9 cellular contexts compared by ENCODE assay signal in the genomic region with DNA sequence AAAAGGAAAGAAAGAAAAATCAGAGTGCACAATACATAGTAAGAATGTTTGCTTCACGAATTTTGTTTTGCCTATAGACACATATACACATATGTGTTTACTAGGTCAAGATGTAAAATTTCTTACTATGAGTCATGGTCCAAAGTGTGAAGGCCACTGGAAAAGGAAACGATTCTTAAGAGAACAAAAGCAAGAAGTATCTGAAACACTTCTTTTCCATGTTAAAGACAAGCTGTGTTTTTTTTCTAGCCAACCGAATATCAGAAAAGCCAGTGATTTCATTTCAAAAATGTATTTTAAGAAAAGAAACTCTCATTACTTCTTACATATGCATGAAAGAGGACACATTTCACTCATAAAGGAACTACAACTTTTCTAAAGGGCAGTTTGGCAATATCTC. TPM values are rescaled to one million over a fixed set of nuclear protein-coding genes. Genes with fewer than 3 reads are reported as not detected.
DNase-seq lines count a peak whose midpoint lies in the region; ATAC-seq, FAIRE-seq and TF ChIP-seq lines count a peak whose summit lies in the region.
"Had no signal": no experiment of that assay in that cellular context is flagged by ENCODE, and none has a peak within 500 bp of the region (broad histone marks: within the 10 kb centered on the region; RNA-seq: fewer than 3 reads in every experiment).

No MANE protein-coding gene starts in this region.

- H3K27ac ChIP-seq in astrocyte (ENCODE audit: low read depth, low read length): no peak overlapping the region
- no peak overlapping the region for H3K27ac ChIP-seq in gastrocnemius medialis

- no peak overlapping the region for H3K9ac ChIP-seq in astrocyte (ENCODE audit: low read length)

- no peaks in the 10 kb centered on the region for H4K20me1 ChIP-seq in astrocyte (ENCODE audit: insufficient read depth, low read length)

- no peak for ATAC-seq in stimulated activated naive CD8-positive, alpha-beta T cell treated with anti-CD3 and anti-CD28 coated beads, Interleukin-15, Interleukin-2, amounts not matched to agents 100 U/mL and 50 U/mL, for 24 hours
- peak; percentile 31 for ATAC-seq in HG03039 (IDR thresholded peaks at IDR 0.05; ENCODE audit: unreplicated experiment)
- ATAC-seq in GM19324 (IDR thresholded peaks at IDR 0.05; ENCODE audit: low FRiP score, unreplicated experiment): no peak
- ATAC-seq in gastrocnemius medialis: no peak

- intact Hi-C loops in gastrocnemius medialis (cut with DNase I; ENCODE audit: low total_unique reads): no loop called here

- H3K9me3 ChIP-seq in astrocyte (ENCODE audit: insufficient read depth, low read depth, low read length): no peaks in the 10 kb centered on the region
- no peaks in the 10 kb centered on the region for H3K9me3 ChIP-seq in gastrocnemius medialis

- no peaks in the 10 kb centered on the region for H3K27me3 Mint-ChIP-seq in stimulated activated naive CD8-positive, alpha-beta T cell treated with anti-CD3 and anti-CD28 coated beads, Interleukin-15, Interleukin-2, amounts not matched to agents 100 ng/mL and 50 ng/mL, for 24 hours
- H3K27me3 Mint-ChIP-seq in astrocyte (ENCODE audit: low read depth, unreplicated experiment): no peaks in the 10 kb centered on the region

- peak overlapping the region; percentile 36 for H3K27ac Mint-ChIP-seq in stimulated activated naive CD8-positive, alpha-beta T cell treated with anti-CD3 and anti-CD28 coated beads, Interleukin-15, Interleukin-2, amounts not matched to agents 100 ng/mL and 50 ng/mL, for 24 hours
- H3K27ac Mint-ChIP-seq in astrocyte (ENCODE audit: unreplicated experiment): no peak overlapping the region

- no peaks in the 10 kb centered on the region for H3K79me2 ChIP-seq in astrocyte (ENCODE audit: insufficient read depth, low read length)

- H2AFZ ChIP-seq in astrocyte (ENCODE audit: low read depth, low read length): no peak overlapping the region

- DNase-seq in stimulated activated naive CD8-positive, alpha-beta T cell treated with anti-CD3 and anti-CD28 coated beads, Interleukin-15, Interleukin-2, amounts not matched to agents 100 U/mL and 50 U/mL, for 24 hours: no peak
- DNase-seq in astrocyte (ENCODE audit: low read depth) (no peak), NCI-H128 (lab: John Stamatoyannopoulos, UW; ENCODE audit: unreplicated experiment) (no peak), COLO668 (lab: John Stamatoyannopoulos, UW; ENCODE audit: unreplicated experiment) (no peak), gastrocnemius medialis (no peak)
- DNase-seq: NCI-H226 had no signal

- peaks cover 33% of the 10 kb centered on the region for H3K4me1 Mint-ChIP-seq in stimulated activated naive CD8-positive, alpha-beta T cell treated with anti-CD3 and anti-CD28 coated beads, Interleukin-15, Interleukin-2, amounts not matched to agents 100 ng/mL and 50 ng/mL, for 24 hours (ENCODE audit: low read depth)
- peaks cover 18% of the 10 kb centered on the region for H3K4me1 Mint-ChIP-seq in astrocyte (ENCODE audit: low read depth, unreplicated experiment)

- H3K4me3 ChIP-seq in astrocyte (ENCODE audit: insufficient read depth, low read depth, low read length) (no peak overlapping the region), gastrocnemius medialis (no peak overlapping the region)

- TF ChIP-seq CTCF in astrocyte (IDR thresholded peaks at IDR 0.05; ENCODE audit: insufficient read depth, low read depth, low read length): no peak
- TF ChIP-seq CTCF in gastrocnemius medialis (IDR thresholded peaks at IDR 0.05 in 4 of 5, conservative IDR thresholded peaks at IDR 0.05 in 1 of 5): no peak

- H3K36me3 Mint-ChIP-seq in stimulated activated naive CD8-positive, alpha-beta T cell treated with anti-CD3 and anti-CD28 coated beads, Interleukin-15, Interleukin-2, amounts not matched to agents 100 ng/mL and 50 ng/mL, for 24 hours (ENCODE audit: low read depth): peaks cover 16% of the 10 kb centered on the region
- no peaks in the 10 kb centered on the region for H3K36me3 Mint-ChIP-seq in astrocyte (ENCODE audit: low read depth, unreplicated experiment)

- H3K4me2 ChIP-seq in astrocyte (ENCODE audit: low read length): no peak overlapping the region

- H3K4me1 ChIP-seq in astrocyte (ENCODE audit: insufficient read depth, low read length): peaks cover 8% of the 10 kb centered on the region
- no peaks in the 10 kb centered on the region for H3K4me1 ChIP-seq in gastrocnemius medialis

- no peak for TF ChIP-seq POLR2A in gastrocnemius medialis (IDR thresholded peaks at IDR 0.05)

- H3K9me3 Mint-ChIP-seq in stimulated activated naive CD8-positive, alpha-beta T cell treated with anti-CD3 and anti-CD28 coated beads, Interleukin-15, Interleukin-2, amounts not matched to agents 100 ng/mL and 50 ng/mL, for 24 hours: no peaks in the 10 kb centered on the region
- no peaks in the 10 kb centered on the region for H3K9me3 Mint-ChIP-seq in astrocyte (ENCODE audit: unreplicated experiment)

- no peak overlapping the region for H3K4me3 Mint-ChIP-seq in stimulated activated naive CD8-positive, alpha-beta T cell treated with anti-CD3 and anti-CD28 coated beads, Interleukin-15, Interleukin-2, amounts not matched to agents 100 ng/mL and 50 ng/mL, for 24 hours
- H3K4me3 Mint-ChIP-seq in astrocyte (ENCODE audit: unreplicated experiment): no peak overlapping the region

- FAIRE-seq in astrocyte (lab: Jason Lieb, UNC): peak; percentile 45

- H3K36me3 ChIP-seq in astrocyte (ENCODE audit: insufficient read depth, low read length) (no peaks in the 10 kb centered on the region), gastrocnemius medialis (no peaks in the 10 kb centered on the region)

- in situ Hi-C loops in gastrocnemius medialis (cut with MboI; ENCODE audit: low sequenced_read_pairs in 4 of 4): no loop called here

- no peaks in the 10 kb centered on the region for H3K27me3 ChIP-seq in astrocyte (ENCODE audit: insufficient read depth, low read length)
- H3K27me3 ChIP-seq in gastrocnemius medialis: no peaks in the 10 kb centered on the region

RNA-seq across cellular contexts. Expression of a gene that starts 24.9 kb away (rescaled TPM):
- total RNA-seq in astrocyte (17.0 and 17.3 TPM in 2 replicates), gastrocnemius medialis (1 to 10 TPM in 2 of 4 donors, under 1 TPM in 2; 0.42 to 7.5 (median 1.5) TPM)

RNA-seq across cellular contexts. Expression of a gene that starts 25.0 kb away (rescaled TPM):
- total RNA-seq in astrocyte (17.9 and 20.1 TPM in 2 replicates), gastrocnemius medialis (not detected)

RNA-seq across cellular contexts. Expression of a gene that starts 43.4 kb away (rescaled TPM):
- total RNA-seq in astrocyte (5.3 and 7.8 TPM in 2 replicates), gastrocnemius medialis (under 1 TPM in 2 of 4 donors, not detected in 2; 0.36 to 0.40 TPM)

RNA-seq across cellular contexts. Expression of a gene that starts 52.4 kb away (rescaled TPM):
- total RNA-seq in astrocyte: 237 and 249 TPM in 2 replicates
- 100 to 1,000 TPM; 131 to 157 (median 141) TPM for total RNA-seq in gastrocnemius medialis

Comparison
In these comparisons a context has a peak if more than half of its experiments do, and no peak if none do; other contexts are left out.
1. RNA of a gene that starts 25.0 kb away (total RNA-seq): 17.9 to 20.1 TPM in astrocyte; not detected in gastrocnemius medialis; every median in the first group is over 10 times any median in the second.